ENCODE assay signal across 17 cellular contexts in genomic region chr7:55556492-55556891, GRCh38. TPM values are rescaled to one million over a fixed set of nuclear protein-coding genes. Genes with fewer than 3 reads are reported as not detected.
DNase-seq lines count a peak whose midpoint lies in the region; ATAC-seq and TF ChIP-seq lines count a peak whose summit lies in the region.
"Had no signal": no experiment of that assay in that cellular context is flagged by ENCODE, and none has a peak within 500 bp of the region (broad histone marks: within the 10 kb centered on the region; RNA-seq: fewer than 3 reads in every experiment).

No MANE protein-coding gene starts in this region.

- no peaks in the 10 kb centered on the region; the same call in 2 of the 3 replicates for H3K9me3 Mint-ChIP-seq in GM23338
- H3K9me3 Mint-ChIP-seq in activated T-helper 1 cell treated with anti-CD3 and anti-CD28 coated beads, Interleukin-12 subunit alpha, Interleukin-12 subunit beta, Interleukin-2, Interleukin-4 antibody, amounts not matched to agents 30 ng/mL and 10 ng/mL and 1 ng/mL, durations not matched to agents 14 hours and 24 hours and 36 hours, result no peaks in the 10 kb centered on the region
- H3K9me3 Mint-ChIP-seq in natural killer cell, result no peaks in the 10 kb centered on the region
- no peaks in the 10 kb centered on the region for H3K9me3 Mint-ChIP-seq in CD14-positive monocyte

- CTCF ChIA-PET in SK-N-SH (lab: Yijun Ruan, JAX), result interaction anchor here (0.7 to 2.8 kb wide), 4 partner anchors 9 to 124 kb away, joined by 3 to 10 read pairs (median 4); no protein-coding TSS in a partner anchor

- H3K9me2 ChIP-seq in SK-N-SH (no peaks in the 10 kb centered on the region), GM23338 (ENCODE audit: insufficient read depth) (peaks cover 5% of the 10 kb centered on the region; the same call in 1 of the 2 replicates)

- no peaks in the 10 kb centered on the region for H3K9me3 ChIP-seq in SK-N-SH
- H3K9me3 ChIP-seq in heart left ventricle, result no peaks in the 10 kb centered on the region
- H3K9me3 ChIP-seq: thyroid gland had no signal

- no peak for TF ChIP-seq POLR2A in heart left ventricle (IDR thresholded peaks at IDR 0.05)

- H3K27ac ChIP-seq in SK-N-SH (ENCODE audit: low read depth in 2 of 2, low read length in 1 of 2) (peak overlapping the region in 1 of 2 experiments; percentile 12; a peak in 1 of 4 replicates), GM23338 (ENCODE audit: low read depth) (peak overlapping the region; percentile 91; the same call in 1 of the 2 replicates), heart left ventricle (no peak overlapping the region)
- H3K27ac ChIP-seq: 22Rv1, coronary artery, thyroid gland had no signal

- peaks cover 5 to 27% of the 10 kb centered on the region in 2 experiments for H3K36me3 ChIP-seq in SK-N-SH (replicated peaks in 1 of 2; ENCODE audit: control insufficient read depth in 1 of 2, insufficient read depth in 2 of 2, low read length in 1 of 2)
- H3K36me3 ChIP-seq in GM23338 (ENCODE audit: insufficient read depth), result no peaks in the 10 kb centered on the region; the same call in 1 of the 2 replicates
- H3K36me3 ChIP-seq in heart left ventricle, result peaks cover 0 to 12% (median 0%) of the 10 kb centered on the region in 9 donors
- H3K36me3 ChIP-seq: thyroid gland had no signal

- H3K27ac Mint-ChIP-seq in GM23338 (peak overlapping the region; percentile 63), natural killer cell (peak overlapping the region; percentile 42 to 79), CD14-positive monocyte (peak overlapping the region in 2 of 7 donors; percentile 11 to 12)
- peak overlapping the region; percentile 87 for H3K27ac Mint-ChIP-seq in activated T-helper 1 cell treated with anti-CD3 and anti-CD28 coated beads, Interleukin-12 subunit alpha, Interleukin-12 subunit beta, Interleukin-2, Interleukin-4 antibody, amounts not matched to agents 30 ng/mL and 10 ng/mL and 1 ng/mL, durations not matched to agents 14 hours and 24 hours and 36 hours

- H3K4me3 Mint-ChIP-seq in GM23338 (peak overlapping the region; percentile 24; the same call in 1 of the 3 replicates), natural killer cell (peak overlapping the region; percentile 42), CD14-positive monocyte (no peak overlapping the region)
- H3K4me3 Mint-ChIP-seq in activated T-helper 1 cell treated with anti-CD3 and anti-CD28 coated beads, Interleukin-12 subunit alpha, Interleukin-12 subunit beta, Interleukin-2, Interleukin-4 antibody, amounts not matched to agents 30 ng/mL and 10 ng/mL and 1 ng/mL, durations not matched to agents 14 hours and 24 hours and 36 hours, result peak overlapping the region; percentile 50

- 78% methylated on average over 3 of the region's 3 CpGs for whole genome bisulfite sequencing in SK-N-SH (ENCODE audit: low lambda C conversion rate)
- 90 to 96% (median 93%) methylated on average over 3 of the region's 3 CpGs for WGBS in heart left ventricle, 4 donors

- peaks cover 100% of the 10 kb centered on the region for H4K20me1 ChIP-seq in SK-N-SH (ENCODE audit: insufficient read depth)
- H4K20me1 ChIP-seq in GM23338 (replicated peaks; ENCODE audit: insufficient read depth), result peaks cover 22% of the 10 kb centered on the region

- intact Hi-C loops in activated T-helper 1 cell treated with anti-CD3 and anti-CD28 coated beads, Interleukin-12 subunit alpha, Interleukin-12 subunit beta, Interleukin-2, Interleukin-4 antibody, amounts not matched to agents 30 ng/mL and 10 ng/mL and 1 ng/mL, durations not matched to agents 14 hours and 24 hours and 36 hours (cut with micrococcal nuclease), result loop anchor here (1.0 kb wide), 2 partner anchors 9 to 22 kb away; no protein-coding TSS in a partner anchor
- intact Hi-C loops in natural killer cell (cut with micrococcal nuclease), result no loop called here
- intact Hi-C loops in CD14-positive monocyte (cut with micrococcal nuclease), result no loop called here
- intact Hi-C loops in heart left ventricle (cut with DNase I), result no loop called here

- TF ChIP-seq RAD21 in SK-N-SH (IDR thresholded peaks at IDR 0.05; ENCODE audit: low read length), result no peak

- DNase-seq in SK-N-SH (no peak), GM23338 (ENCODE audit: low spot score) (no peak), natural killer cell (no peak), CD14-positive monocyte (ENCODE audit: low spot score) (no peak), heart left ventricle (no peak)
- DNase-seq in activated T-helper 1 cell treated with anti-CD3 and anti-CD28 coated beads, Interleukin-12 subunit alpha, Interleukin-12 subunit beta, Interleukin-2, Interleukin-4 antibody, amounts not matched to agents 30 ng/mL and 10 ng/mL and 1 ng/mL, durations not matched to agents 14 hours and 24 hours and 36 hours (ENCODE audit: low spot score), result no peak
- DNase-seq: EL, glutamatergic neuron, NCI-H2029 treated with DMSO at 0.1 percent for 48 hours, NCI-H526 treated with DMSO at 0.1 percent for 48 hours, right cardiac atrium, thyroid gland had no signal

- H2AFZ ChIP-seq in SK-N-SH (ENCODE audit: low read depth) (no peak overlapping the region), GM23338 (no peak overlapping the region)

- no peak for TF ChIP-seq EP300 in SK-N-SH (IDR thresholded peaks at IDR 0.05; ENCODE audit: borderline replicate concordance in 1 of 2, low read depth in 1 of 2, low read length in 1 of 2)

- H3K79me2 ChIP-seq in SK-N-SH (ENCODE audit: insufficient read depth), result peaks cover 100% of the 10 kb centered on the region
- H3K79me2 ChIP-seq in GM23338 (replicated peaks; ENCODE audit: insufficient read depth), result peaks cover 96% of the 10 kb centered on the region

- POLR2A ChIA-PET in SK-N-SH (lab: Yijun Ruan, JAX), result no interaction called here

- H3K27me3 Mint-ChIP-seq in GM23338 (ENCODE audit: insufficient read depth, low read depth, poor library complexity) (peaks cover 16% of the 10 kb centered on the region), natural killer cell (ENCODE audit: low read depth in 2 of 2) (no peaks in the 10 kb centered on the region), CD14-positive monocyte (ENCODE audit: low read depth in 3 of 3) (peaks cover 0 to 2% (median 0%) of the 10 kb centered on the region in 3 donors)
- H3K27me3 Mint-ChIP-seq in activated T-helper 1 cell treated with anti-CD3 and anti-CD28 coated beads, Interleukin-12 subunit alpha, Interleukin-12 subunit beta, Interleukin-2, Interleukin-4 antibody, amounts not matched to agents 30 ng/mL and 10 ng/mL and 1 ng/mL, durations not matched to agents 14 hours and 24 hours and 36 hours (ENCODE audit: insufficient read depth), result no peaks in the 10 kb centered on the region

- H3K36me3 Mint-ChIP-seq in GM23338 (ENCODE audit: low read depth) (peaks cover 8% of the 10 kb centered on the region; the same call in 2 of the 3 replicates), natural killer cell (no peaks in the 10 kb centered on the region), CD14-positive monocyte (peaks cover 38 to 39% of the 10 kb centered on the region in 2 donors)
- peaks cover 30% of the 10 kb centered on the region for H3K36me3 Mint-ChIP-seq in activated T-helper 1 cell treated with anti-CD3 and anti-CD28 coated beads, Interleukin-12 subunit alpha, Interleukin-12 subunit beta, Interleukin-2, Interleukin-4 antibody, amounts not matched to agents 30 ng/mL and 10 ng/mL and 1 ng/mL, durations not matched to agents 14 hours and 24 hours and 36 hours (ENCODE audit: low read depth)

- H3K4me1 ChIP-seq in SK-N-SH (ENCODE audit: control insufficient read depth in 1 of 2, insufficient read depth in 2 of 2, low read depth in 1 of 2, low read length in 1 of 2) (peaks cover 26 to 51% of the 10 kb centered on the region in 2 experiments), GM23338 (ENCODE audit: insufficient read depth) (peaks cover 75% of the 10 kb centered on the region), heart left ventricle (peaks cover 0 to 67% (median 23%) of the 10 kb centered on the region in 12 donors)

- H3K4me3 ChIP-seq in SK-N-SH (ENCODE audit: low read depth in 2 of 2, low read length in 1 of 2) (no peak overlapping the region), GM23338 (no peak overlapping the region), heart left ventricle (no peak overlapping the region)
- H3K4me3 ChIP-seq: coronary artery, thyroid gland had no signal

- no peak overlapping the region for H3K9ac ChIP-seq in SK-N-SH

- H3K27me3 ChIP-seq in SK-N-SH (ENCODE audit: insufficient read depth), result no peaks in the 10 kb centered on the region
- H3K27me3 ChIP-seq in GM23338 (ENCODE audit: insufficient read depth), result no peaks in the 10 kb centered on the region
- no peaks in the 10 kb centered on the region for H3K27me3 ChIP-seq in heart left ventricle
- H3K27me3 ChIP-seq: thyroid gland had no signal

- H3K4me1 Mint-ChIP-seq in GM23338 (peaks cover 82% of the 10 kb centered on the region), natural killer cell (peaks cover 97 to 100% of the 10 kb centered on the region in 2 donors), CD14-positive monocyte (peaks cover 44% of the 10 kb centered on the region)
- H3K4me1 Mint-ChIP-seq in activated T-helper 1 cell treated with anti-CD3 and anti-CD28 coated beads, Interleukin-12 subunit alpha, Interleukin-12 subunit beta, Interleukin-2, Interleukin-4 antibody, amounts not matched to agents 30 ng/mL and 10 ng/mL and 1 ng/mL, durations not matched to agents 14 hours and 24 hours and 36 hours (ENCODE audit: low read depth), result peaks cover 100% of the 10 kb centered on the region

- no peak for TF ChIP-seq CTCF in SK-N-SH (IDR thresholded peaks at IDR 0.05)
- no peak for TF ChIP-seq CTCF in GM23338 (conservative IDR thresholded peaks at IDR 0.05; ENCODE audit: low read depth in 2 of 2)
- no peak for TF ChIP-seq CTCF in natural killer cell (IDR thresholded peaks at IDR 0.05)
- no peak for TF ChIP-seq CTCF in CD14-positive monocyte (IDR thresholded peaks at IDR 0.05)
- no peak for TF ChIP-seq CTCF in heart left ventricle (IDR thresholded peaks at IDR 0.05)

- no peak for ATAC-seq in SK-N-SH treated with all-trans-retinoic acid at 6 μM for 48 hours
- no peak for ATAC-seq in GM23338
- ATAC-seq in natural killer cell, result no peak
- ATAC-seq in heart left ventricle, result no peak
- ATAC-seq in GM18873 (IDR thresholded peaks at IDR 0.05; ENCODE audit: low FRiP score, unreplicated experiment), result no peak
- ATAC-seq: HCT116, right cardiac atrium had no signal

- H3F3A ChIP-seq in SK-N-SH (replicated peaks; ENCODE audit: insufficient read depth) (peaks cover 15% of the 10 kb centered on the region), GM23338 (replicated peaks; ENCODE audit: low read depth) (no peaks in the 10 kb centered on the region)

- H3K4me2 ChIP-seq in SK-N-SH (peak overlapping the region; percentile 31; the same call in 1 of the 2 replicates), GM23338 (peak overlapping the region; percentile 73)

RNA-seq across cellular contexts. Expression of gene VOPP1, which starts 15.8 kb away (rescaled TPM):
- polyA plus RNA-seq in SK-N-SH (2012; rRNA removed) (69.5 and 79.3 TPM in 2 replicates), GM23338 (2016; fragmentation: Nextera tagmentation; extraction: Ambion mirVana) (26.2 and 28.2 TPM in 2 replicates), CD14-positive monocyte (10 to 100 TPM; 16.7 to 18.0 TPM), heart left ventricle (10 to 100 TPM in 1 of 2 donors, 1 to 10 TPM in 1; 9.9 to 22.8 TPM)
- 77.0 and 82.6 TPM in 2 replicates for polyA plus RNA-seq in SK-N-SH (2012; cell fraction: cytosol; rRNA removed)
- 32.4 and 38.8 TPM in 2 replicates for polyA plus RNA-seq in SK-N-SH (2012; cell fraction: nucleus; rRNA removed)
- 71.0 and 73.7 TPM in 2 replicates for total RNA-seq in GM23338 (2014; rRNA removed; shearing (Covaris generic))
- 96.3 and 102 TPM in 2 replicates for total RNA-seq in activated T-helper 1 cell treated with anti-CD3 and anti-CD28 coated beads, Interleukin-12 subunit alpha, Interleukin-12 subunit beta, Interleukin-2, Interleukin-4 antibody, amounts not matched to agents 30 ng/mL and 10 ng/mL and 1 ng/mL, durations not matched to agents 14 hours and 24 hours and 36 hours
- total RNA-seq in natural killer cell (100 to 1,000 TPM in 2 of 3 donors, 10 to 100 TPM in 1; 79.3 to 115 (median 110) TPM), heart left ventricle (10 to 100 TPM; 20.3 to 58.0 (median 26.8) TPM)

Comparison
In these comparisons a context has a peak if more than half of its experiments do, and no peak if none do; other contexts are left out.
1. H3K4me3 Mint-ChIP-seq: peak in GM23338 (single experiment), activated T-helper 1 cell treated with anti-CD3 and anti-CD28 coated beads, Interleukin-12 subunit alpha, Interleukin-12 subunit beta, Interleukin-2, Interleukin-4 antibody, amounts not matched to agents 30 ng/mL and 10 ng/mL and 1 ng/mL, durations not matched to agents 14 hours and 24 hours and 36 hours (single experiment) and natural killer cell (single experiment); none in CD14-positive monocyte (0 of 2).